In the genomic region with DNA sequence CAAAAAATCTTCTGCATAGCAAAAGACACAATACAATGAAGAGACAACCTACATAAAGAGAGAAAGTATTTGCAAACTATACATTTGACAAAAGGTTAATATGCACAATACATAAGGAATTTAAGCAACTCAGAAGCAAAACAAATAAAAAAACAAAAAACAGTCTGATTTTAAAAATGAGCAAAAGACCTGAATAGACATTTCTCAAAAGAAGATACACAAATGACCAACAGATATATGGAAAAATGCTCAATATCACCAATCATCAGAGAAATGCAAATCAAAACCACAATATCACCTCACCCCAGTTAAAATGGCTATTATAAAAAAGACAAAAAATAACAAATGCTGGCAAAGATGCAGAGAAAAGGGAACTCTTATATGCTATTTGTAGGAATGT, we compare ENCODE assay signal across 9 cellular contexts. TPM values are rescaled to one million over a fixed set of nuclear protein-coding genes. Genes with fewer than 3 reads are reported as not detected.
"Had no signal": no experiment of that assay in that cellular context is flagged by ENCODE, and none has a peak within 500 bp of the region (broad histone marks: within the 10 kb centered on the region; RNA-seq: fewer than 3 reads in every experiment).

No MANE protein-coding gene starts in this region.

- H3K4me3 ChIP-seq: GM12878 had no signal

- FAIRE-seq: G401.6, GM12878, GM12891, GM12892, GM18507, GM19239 had no signal

- ATAC-seq: GM12878 had no signal

- DNase-seq: GDM1, GF-D8 had no signal

RNA-seq across cellular contexts. Expression of a gene that starts 32.7 kb away (rescaled TPM):
- total RNA-seq: G401 had no signal

RNA-seq across cellular contexts. Expression of a gene that starts 38.2 kb away (rescaled TPM):
- total RNA-seq: G401 had no signal
